15 cellular contexts compared by ENCODE assay signal in the genomic region with DNA sequence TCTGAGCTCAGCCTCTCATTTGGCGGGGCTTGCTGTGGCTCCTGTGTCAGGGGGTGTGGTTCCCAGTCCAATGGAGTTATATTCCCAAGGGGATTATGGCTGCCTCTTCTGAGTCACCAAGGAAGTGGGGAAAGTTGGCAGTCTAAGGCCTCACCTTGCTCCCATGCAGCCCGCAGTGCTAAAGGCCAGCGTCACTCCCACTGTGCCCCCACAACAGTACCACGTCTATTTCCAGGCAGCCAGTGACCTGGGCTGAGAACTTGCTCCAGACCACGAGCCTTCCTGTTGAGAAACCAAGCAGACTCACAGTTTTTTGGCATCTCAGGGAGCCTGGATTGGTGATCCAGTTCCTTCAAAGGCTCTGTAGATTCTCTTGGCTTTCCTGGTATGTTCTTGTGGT. TPM values are rescaled to one million over a fixed set of nuclear protein-coding genes. Genes with fewer than 3 reads are reported as not detected.
"Had no signal": no experiment of that assay in that cellular context is flagged by ENCODE, and none has a peak within 500 bp of the region (broad histone marks: within the 10 kb centered on the region; RNA-seq: fewer than 3 reads in every experiment).

No MANE protein-coding gene starts in this region.

- H3K27me3 ChIP-seq: spleen, stomach, testis had no signal

- H3K27ac ChIP-seq: coronary artery, foreskin keratinocyte, prostate gland, spleen, stomach, testis had no signal

- H3K4me1 ChIP-seq: foreskin keratinocyte, prostate gland, spleen, testis had no signal

- DNase-seq: activated naive CD8-positive, alpha-beta T cell treated with anti-CD3 and anti-CD28 coated beads, Interleukin-2, amount 10 ng/mL, durations not matched to agents 7 days and 5 days; effector memory CD4-positive, alpha-beta T cell; foreskin keratinocyte; kidney glomerular epithelial cell; nephron progenitor cell; occipital lobe; spleen; stomach; testis had no signal

- H3K9me3 ChIP-seq: prostate gland, testis had no signal

- H3K36me3 ChIP-seq: prostate gland, spleen, stomach had no signal

- H3K4me3 ChIP-seq: coronary artery, prostate gland, spleen, stomach, testis had no signal

RNA-seq across cellular contexts. Expression of a gene that starts 45.6 kb away (rescaled TPM):
- total RNA-seq: activated CD8-positive, alpha-beta memory T cell treated with anti-CD3 and anti-CD28 coated beads for 36 hours; activated naive CD8-positive, alpha-beta T cell treated with anti-CD3 and anti-CD28 coated beads, Interleukin-2, amount 10 ng/mL, durations not matched to agents 7 days and 5 days; activated T-helper 1 cell treated with anti-CD3 and anti-CD28 coated beads, Interleukin-12 subunit alpha, Interleukin-12 subunit beta, Interleukin-2, Interleukin-4 antibody, amounts not matched to agents 30 ng/mL and 10 ng/mL and 1 ng/mL, durations not matched to agents 14 hours and 24 hours and 36 hours; foreskin keratinocyte; liver; occipital lobe; spleen; stomach; ureter had no signal
- polyA plus RNA-seq: foreskin keratinocyte, liver, spleen, stomach had no signal
